In genomic region chr1:32221980-32222751, GRCh38 we compare ENCODE assay signal across 1 cellular context.
A peak's percentile ranks its signal among the peaks of the same experiment; 100 is the strongest.
TF ChIP-seq lines count a peak whose summit lies in the region.

TSS of gene EIF3I (plus strand) at chr1:32222407. CDS start at chr1:32222442, 35 bp downstream.
TSS of gene TMEM234 (minus strand) at chr1:32222353. CDS start at chr1:32222322, 31 bp downstream.

TF ChIP-seq in K562, 482 proteins besides CTCF, POLR2A, EP300 and RAD21 (continued from another document and continues in another):
- peak in 1 of 2 experiments; percentile 51 for TF ChIP-seq AFF1 (IDR thresholded peaks at IDR 0.05; ENCODE audit: low read depth in 1 of 2, partially characterized antibody in 2 of 2)
- no peak for TF ChIP-seq ZNF133 (CRISPR knock-in tag; IDR thresholded peaks at IDR 0.05)
- no peak for TF ChIP-seq SNRNP70 (optimal IDR thresholded peaks at IDR 0.05; ENCODE audit: low read depth, low read length)
- no peak for TF ChIP-seq ELK3 (CRISPR knock-in tag; IDR thresholded peaks at IDR 0.05)
- peak; percentile 77 to 93 for TF ChIP-seq MNT (conservative IDR thresholded peaks at IDR 0.05)
- TF ChIP-seq ARID4B (CRISPR knock-in tag; IDR thresholded peaks at IDR 0.05) = peak; percentile 74
- TF ChIP-seq BCLAF1 (IDR thresholded peaks at IDR 0.05; ENCODE audit: borderline replicate concordance in 1 of 2, control insufficient read depth in 1 of 2, low read depth in 2 of 2, low read length in 1 of 2) = no peak; a peak in 1 of 4 replicates
- no peak for TF ChIP-seq E2F4 (CRISPR knock-in tag; IDR thresholded peaks at IDR 0.05; ENCODE audit: low read depth)
- no peak for TF ChIP-seq WHSC1 (IDR thresholded peaks at IDR 0.05; ENCODE audit: low read length)
- TF ChIP-seq ZNF644 (tag; IDR thresholded peaks at IDR 0.05; ENCODE audit: low read depth) = no peak
- TF ChIP-seq ZNF696 (CRISPR knock-in tag; conservative IDR thresholded peaks at IDR 0.05) = no peak
- no peak for TF ChIP-seq KDM1A (IDR thresholded peaks at IDR 0.05)
- TF ChIP-seq ZNF511 (CRISPR knock-in tag; IDR thresholded peaks at IDR 0.05) = no peak; the same call in 1 of the 2 replicates
- TF ChIP-seq MLLT1 (IDR thresholded peaks at IDR 0.05) = 0 out of 4 replicates have a peak, but pooled peaks of 1 of the 2 experiments have one; percentile 8
- no peak for TF ChIP-seq PURB (CRISPR knock-in tag; IDR thresholded peaks at IDR 0.05; ENCODE audit: low read depth)
- no peak for TF ChIP-seq SFPQ (IDR thresholded peaks at IDR 0.05; ENCODE audit: low read depth, low read length)
- peak; percentile 67; the same call in 1 of the 2 replicates for TF ChIP-seq ETS1 (conservative IDR thresholded peaks at IDR 0.05; ENCODE audit: control insufficient read depth, low read depth, low read length)
- peak in 1 of 3 experiments; percentile 58; a peak in 2 of 6 replicates for TF ChIP-seq ZBTB11 (CRISPR knock-in tag; IDR thresholded peaks at IDR 0.05)
- TF ChIP-seq ELF1 (tag; IDR thresholded peaks at IDR 0.05) = peak; percentile 99
- no peak for TF ChIP-seq MCM2 (IDR thresholded peaks at IDR 0.05; ENCODE audit: low read depth)
- no peak for TF ChIP-seq ZNF175 (CRISPR knock-in tag; IDR thresholded peaks at IDR 0.05; ENCODE audit: low read depth)
- TF ChIP-seq CREM (IDR thresholded peaks at IDR 0.05; ENCODE audit: low read depth) = peak; percentile 91
- no peak for TF ChIP-seq ZNF146 (CRISPR knock-in tag; IDR thresholded peaks at IDR 0.05; ENCODE audit: unreplicated experiment)
- no peak for TF ChIP-seq ZC3H11A (IDR thresholded peaks at IDR 0.05; ENCODE audit: low read depth, low read length)
- no peak for TF ChIP-seq SAFB (IDR thresholded peaks at IDR 0.05; ENCODE audit: borderline replicate concordance, low read depth, low read length)
- no peak for TF ChIP-seq SETDB1 (IDR thresholded peaks at IDR 0.05; ENCODE audit: low read length)
